ENCODE assay signal across 23 cellular contexts in the genomic region with DNA sequence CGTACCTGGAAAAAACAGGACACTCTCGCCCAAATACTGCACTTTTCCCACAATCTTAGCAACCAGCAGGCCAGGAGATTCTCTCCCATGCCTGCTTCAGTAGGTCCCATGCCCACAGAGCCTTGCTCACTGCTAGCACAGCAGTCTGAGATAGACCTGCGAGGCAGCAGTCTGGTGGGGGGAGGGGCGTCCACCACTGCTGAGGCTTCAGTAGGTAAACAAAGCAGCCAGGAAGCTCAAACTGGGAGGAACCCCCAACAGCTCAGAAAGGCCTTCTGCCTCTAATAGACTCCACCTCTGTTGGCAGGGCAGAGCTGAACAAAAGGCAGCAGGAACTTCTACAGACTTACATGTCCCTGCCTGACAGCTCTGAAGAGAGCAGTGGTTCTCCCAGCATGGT.
DNase-seq lines count a peak whose midpoint lies in the region; ATAC-seq and TF ChIP-seq lines count a peak whose summit lies in the region.
"Had no signal": no experiment of that assay in that cellular context is flagged by ENCODE, and none has a peak within 500 bp of the region (broad histone marks: within the 10 kb centered on the region; RNA-seq: fewer than 3 reads in every experiment).

No MANE protein-coding gene starts in this region.

- H2BK15ac ChIP-seq in mesenchymal stem cell (ENCODE audit: low read depth, poor library complexity, severe bottlenecking) = no peak overlapping the region

- H2AFZ ChIP-seq in mesenchymal stem cell (ENCODE audit: low read depth, low read length) = peak overlapping the region; percentile 54

- H3K27me3 Mint-ChIP-seq in CD4-positive, alpha-beta T cell = no peaks in the 10 kb centered on the region
- H3K27me3 Mint-ChIP-seq: activated B cell treated with CpG ODN at 0.5 μM for 24 hours; naive thymus-derived CD4-positive, alpha-beta T cell had no signal

- no peaks in the 10 kb centered on the region for H3K9me3 Mint-ChIP-seq in CD4-positive, alpha-beta T cell
- H3K9me3 Mint-ChIP-seq: activated B cell treated with CpG ODN at 0.5 μM for 24 hours had no signal

- H3K18ac ChIP-seq in mesenchymal stem cell (ENCODE audit: low read depth in 1 of 2, low read length in 2 of 2) = no peak overlapping the region

- no peaks in the 10 kb centered on the region for H3K4me1 Mint-ChIP-seq in CD4-positive, alpha-beta T cell (ENCODE audit: low read depth)
- H3K4me1 Mint-ChIP-seq: activated B cell treated with CpG ODN at 0.5 μM for 24 hours; naive thymus-derived CD4-positive, alpha-beta T cell had no signal

- H3K4ac ChIP-seq in mesenchymal stem cell (ENCODE audit: low read depth in 1 of 2, low read length in 2 of 2) = no peak overlapping the region

- no peak overlapping the region for H2BK120ac ChIP-seq in mesenchymal stem cell (ENCODE audit: low read depth, low read length)

- H3K4me3 ChIP-seq in NT2/D1 (ENCODE audit: insufficient read length, low read depth) (no peak overlapping the region), mesenchymal stem cell (ENCODE audit: insufficient read depth in 1 of 2, low read depth in 1 of 2, low read length in 2 of 2) (no peak overlapping the region)
- H3K4me3 ChIP-seq: body of pancreas, SJSA1, transverse colon had no signal

- no peak overlapping the region for H3K4me2 ChIP-seq in mesenchymal stem cell (ENCODE audit: low read length, poor library complexity, severe bottlenecking)

- H3K9me3 ChIP-seq in NT2/D1 (ENCODE audit: insufficient read depth, low read length) (peaks cover 10% of the 10 kb centered on the region; the same call in 1 of the 2 replicates), mesenchymal stem cell (ENCODE audit: control insufficient read depth, low read length) (no peaks in the 10 kb centered on the region)
- no peaks in the 10 kb centered on the region for H3K9me3 ChIP-seq in CD4-positive, alpha-beta T cell (ENCODE audit: control insufficient read depth, low read length)
- H3K9me3 ChIP-seq: BE2C, body of pancreas, SJSA1, transverse colon had no signal

- CTCF ChIA-PET in CD4-positive, alpha-beta T cell (lab: Charles Lee) = no interaction called here

- H3K36me3 Mint-ChIP-seq in CD4-positive, alpha-beta T cell (ENCODE audit: low read depth) = no peaks in the 10 kb centered on the region

- intact Hi-C loops in CD4-positive, alpha-beta T cell (cut with DNase I, micrococcal nuclease) = no loop called here

- H3K9ac ChIP-seq in NT2/D1 (ENCODE audit: insufficient read length, low read depth) = no peak overlapping the region
- H3K9ac ChIP-seq in mesenchymal stem cell (ENCODE audit: low read length) = no peak overlapping the region

- ATAC-seq in CD4-positive, alpha-beta T cell (ENCODE audit: poor library complexity) = no peak
- no peak for ATAC-seq in GM19455 (IDR thresholded peaks at IDR 0.05; ENCODE audit: unreplicated experiment)
- ATAC-seq: body of pancreas; naive thymus-derived CD4-positive, alpha-beta T cell had no signal

- no peak overlapping the region for H4K8ac ChIP-seq in mesenchymal stem cell (ENCODE audit: low read length)

- H3K4me3 Mint-ChIP-seq in CD4-positive, alpha-beta T cell = no peak overlapping the region
- H3K4me3 Mint-ChIP-seq: activated B cell treated with CpG ODN at 0.5 μM for 24 hours; naive thymus-derived CD4-positive, alpha-beta T cell had no signal

- DNase-seq in COLO668 (lab: John Stamatoyannopoulos, UW; ENCODE audit: unreplicated experiment) = peak; percentile 46
- DNase-seq in DMS53 treated with DMSO at 0.1 percent for 48 hours (lab: John Stamatoyannopoulos, UW; ENCODE audit: unreplicated experiment) = peak; percentile 16
- DNase-seq in NT2/D1 (ENCODE audit: low read depth, low spot score) = peak; percentile 49
- no peak for DNase-seq in mesenchymal stem cell
- DNase-seq in CD4-positive, alpha-beta T cell = no peak
- no peak for DNase-seq in NCI-H128 (lab: John Stamatoyannopoulos, UW; ENCODE audit: unreplicated experiment)
- DNase-seq: ACHN; activated B cell treated with CpG ODN at 0.5 μM for 24 hours; activated CD4-positive, alpha-beta T cell treated with anti-CD3 and anti-CD28 coated beads, Interleukin-2, amount 50 U/mL, for 4 hours; activated naive CD4-positive, alpha-beta T cell treated with Interleukin-2 at 50 U/mL for 16 hours; BE2C; body of pancreas; cerebellar nuclear complex; IMR-90; islet precursor cell; midbrain; naive thymus-derived CD4-positive, alpha-beta T cell; NCI-H1105 treated with DMSO at 0.1 percent for 48 hours; NCI-H524 treated with DMSO at 0.1 percent for 48 hours; retina; transverse colon had no signal

- H3K14ac ChIP-seq in mesenchymal stem cell (ENCODE audit: low read length in 2 of 2) = no peak overlapping the region

- no peak overlapping the region for H2BK12ac ChIP-seq in mesenchymal stem cell (ENCODE audit: low read length in 2 of 2)

- 85% methylated on average over 4 of the region's 4 CpGs for WGBS in mesenchymal stem cell

- H3K27ac ChIP-seq in mesenchymal stem cell (ENCODE audit: low read length, poor library complexity, severe bottlenecking) = no peak overlapping the region
- no peak overlapping the region for H3K27ac ChIP-seq in CD4-positive, alpha-beta T cell (ENCODE audit: low read depth, low read length)
- H3K27ac ChIP-seq: body of pancreas, SJSA1, transverse colon had no signal

- TF ChIP-seq CTCF in CD4-positive, alpha-beta T cell (IDR thresholded peaks at IDR 0.05) = no peak

- no peak overlapping the region for H3K27ac Mint-ChIP-seq in CD4-positive, alpha-beta T cell
- H3K27ac Mint-ChIP-seq: activated B cell treated with CpG ODN at 0.5 μM for 24 hours; naive thymus-derived CD4-positive, alpha-beta T cell had no signal

- no peaks in the 10 kb centered on the region for H3K27me3 ChIP-seq in NT2/D1 (ENCODE audit: insufficient read depth, insufficient read length)
- no peaks in the 10 kb centered on the region for H3K27me3 ChIP-seq in mesenchymal stem cell (ENCODE audit: control insufficient read depth in 1 of 2, insufficient read depth in 1 of 2, low read length in 2 of 2)
- no peaks in the 10 kb centered on the region for H3K27me3 ChIP-seq in CD4-positive, alpha-beta T cell (ENCODE audit: control insufficient read depth, insufficient read depth, low read length)
- H3K27me3 ChIP-seq: BE2C, body of pancreas, SJSA1, transverse colon had no signal

- H3K36me3 ChIP-seq in NT2/D1 (ENCODE audit: insufficient read depth, insufficient read length, low read length) = no peaks in the 10 kb centered on the region
- H3K36me3 ChIP-seq in mesenchymal stem cell (ENCODE audit: control insufficient read depth in 1 of 2, insufficient read depth in 2 of 2, low read depth in 1 of 2, low read length in 2 of 2) = no peaks in the 10 kb centered on the region
- H3K36me3 ChIP-seq: BE2C, SJSA1, transverse colon had no signal

- no peak overlapping the region for H4K91ac ChIP-seq in mesenchymal stem cell (ENCODE audit: low read length)

- no peaks in the 10 kb centered on the region for H3K79me1 ChIP-seq in mesenchymal stem cell (replicated peaks; ENCODE audit: low read length, poor library complexity, severe bottlenecking)

- POLR2A ChIA-PET in CD4-positive, alpha-beta T cell (lab: Charles Lee) = no interaction called here

- H2BK5ac ChIP-seq in mesenchymal stem cell (ENCODE audit: low read depth, low read length, poor library complexity, severe bottlenecking) = no peak overlapping the region

- no peak overlapping the region for H3K23ac ChIP-seq in mesenchymal stem cell (ENCODE audit: low read length in 2 of 2)

- no peak overlapping the region for H2AK5ac ChIP-seq in mesenchymal stem cell (ENCODE audit: low read length, severe bottlenecking)

- no peaks in the 10 kb centered on the region for H3K4me1 ChIP-seq in NT2/D1 (ENCODE audit: insufficient read depth, insufficient read length)
- no peaks in the 10 kb centered on the region for H3K4me1 ChIP-seq in mesenchymal stem cell (ENCODE audit: control insufficient read depth, insufficient read depth, low read depth, low read length)
- H3K4me1 ChIP-seq: BE2C, body of pancreas, SJSA1, transverse colon had no signal

Comparison
In these comparisons a context has a peak if more than half of its experiments do, and no peak if none do; other contexts are left out.
1. DNase-seq: peak in COLO668 (single experiment), DMS53 treated with DMSO at 0.1 percent for 48 hours (single experiment) and NT2/D1 (single experiment); none in mesenchymal stem cell (single experiment), CD4-positive, alpha-beta T cell (0 of 10) and NCI-H128 (single experiment).